Comparison of ENCODE assay signal across 15 cellular contexts in genomic region chr10:5475088-5475487, GRCh38. TPM values are rescaled to one million over a fixed set of nuclear protein-coding genes. Genes with fewer than 3 reads are reported as not detected.
"Had no signal": no experiment of that assay in that cellular context is flagged by ENCODE, and none has a peak within 500 bp of the region (broad histone marks: within the 10 kb centered on the region; RNA-seq: fewer than 3 reads in every experiment).

No MANE protein-coding gene starts in this region.

RNA-seq across cellular contexts. Expression of gene CALML5, which starts 24.3 kb away (rescaled TPM):
- total RNA-seq: activated CD4-positive, alpha-beta memory T cell treated with anti-CD3 and anti-CD28 coated beads, Interleukin-2, amount 10 ng/mL, durations not matched to agents 7 days and 5 days; activated CD4-positive, alpha-beta T cell treated with anti-CD3 and anti-CD28 coated beads for 36 hours; activated CD4-positive, alpha-beta T cell treated with anti-CD3 and anti-CD28 coated beads, Interleukin-2, amount 10 ng/mL, durations not matched to agents 7 days and 5 days; activated CD8-positive, alpha-beta memory T cell treated with anti-CD3 and anti-CD28 coated beads for 36 hours; activated CD8-positive, alpha-beta T cell treated with anti-CD3 and anti-CD28 coated beads, Interleukin-2, amount 10 ng/mL, durations not matched to agents 7 days and 5 days; activated naive CD8-positive, alpha-beta T cell treated with anti-CD3 and anti-CD28 coated beads, Interleukin-2, amount 10 ng/mL, durations not matched to agents 7 days and 5 days; activated T-helper 2 cell treated with anti-CD3 and anti-CD28 coated beads, Interferon-gamma antibody, Interleukin-2, Interleukin-4, amounts not matched to agents 10 μg/mL and 5 μg/mL and 100 μg/mL, durations not matched to agents 14 hours and 24 hours and 36 hours; ascending aorta; cardiac muscle cell; chondrocyte; T-cell; T-helper 1 cell treated with Interleukin-12 subunit alpha and Interleukin-12 subunit beta and Interleukin-4 antibody, amounts not matched to agents 30 ng/mL and 1 ng/mL, for 36 hours; T-helper 17 cell; T-helper 2 cell treated with Interferon-gamma antibody and Interleukin-4, amounts not matched to agents 100 ng/mL and 5 ng/mL, for 36 hours; WTC11 had no signal
- polyA plus RNA-seq: cardiac muscle cell had no signal

RNA-seq across cellular contexts. Expression of gene CALML3, which starts 49.7 kb away (rescaled TPM):
- total RNA-seq: activated CD4-positive, alpha-beta memory T cell treated with anti-CD3 and anti-CD28 coated beads, Interleukin-2, amount 10 ng/mL, durations not matched to agents 7 days and 5 days; activated CD4-positive, alpha-beta T cell treated with anti-CD3 and anti-CD28 coated beads for 36 hours; activated CD4-positive, alpha-beta T cell treated with anti-CD3 and anti-CD28 coated beads, Interleukin-2, amount 10 ng/mL, durations not matched to agents 7 days and 5 days; activated CD8-positive, alpha-beta memory T cell treated with anti-CD3 and anti-CD28 coated beads for 36 hours; activated CD8-positive, alpha-beta T cell treated with anti-CD3 and anti-CD28 coated beads, Interleukin-2, amount 10 ng/mL, durations not matched to agents 7 days and 5 days; activated naive CD8-positive, alpha-beta T cell treated with anti-CD3 and anti-CD28 coated beads, Interleukin-2, amount 10 ng/mL, durations not matched to agents 7 days and 5 days; activated T-helper 2 cell treated with anti-CD3 and anti-CD28 coated beads, Interferon-gamma antibody, Interleukin-2, Interleukin-4, amounts not matched to agents 10 μg/mL and 5 μg/mL and 100 μg/mL, durations not matched to agents 14 hours and 24 hours and 36 hours; ascending aorta; cardiac muscle cell; chondrocyte; T-cell; T-helper 1 cell treated with Interleukin-12 subunit alpha and Interleukin-12 subunit beta and Interleukin-4 antibody, amounts not matched to agents 30 ng/mL and 1 ng/mL, for 36 hours; T-helper 17 cell; T-helper 2 cell treated with Interferon-gamma antibody and Interleukin-4, amounts not matched to agents 100 ng/mL and 5 ng/mL, for 36 hours; WTC11 had no signal
- polyA plus RNA-seq: cardiac muscle cell had no signal
